1 cellular context compared by ENCODE assay signal in genomic region chr3:133733226-133733625, GRCh38.
TF ChIP-seq lines count a peak whose summit lies in the region.

No MANE protein-coding gene starts in this region.

TF ChIP-seq in HepG2, 621 proteins besides CTCF, POLR2A, EP300 and RAD21 (continued from another document and continues in another):
- TF ChIP-seq ZNF407 (CRISPR knock-in tag; IDR thresholded peaks at IDR 0.05; ENCODE audit: not compliant biosample characterization) (no peak), ZKSCAN8 (CRISPR knock-in tag; IDR thresholded peaks at IDR 0.05; ENCODE audit: borderline replicate concordance) (peak; percentile 70; the same call in 1 of the 2 replicates), SSRP1 (CRISPR knock-in tag; IDR thresholded peaks at IDR 0.05) (no peak), ONECUT2 (CRISPR knock-in tag; IDR thresholded peaks at IDR 0.05) (no peak), RBAK (CRISPR knock-in tag; IDR thresholded peaks at IDR 0.05) (0 out of 2 replicates have a peak, but pooled peaks have one; percentile 50), HOXA7 (CRISPR knock-in tag; IDR thresholded peaks at IDR 0.05) (no peak), ISL2 (CRISPR knock-in tag; IDR thresholded peaks at IDR 0.05) (peak; percentile 78), ZMYM2 (CRISPR knock-in tag; IDR thresholded peaks at IDR 0.05) (peak; percentile 74; the same call in 1 of the 2 replicates), MAFF (IDR thresholded peaks at IDR 0.05; ENCODE audit: low read depth, low read length) (peak; percentile 13; the same call in 1 of the 2 replicates), BCL6 (CRISPR knock-in tag; IDR thresholded peaks at IDR 0.05) (peak; percentile 93), ZNF704 (CRISPR knock-in tag; IDR thresholded peaks at IDR 0.05; ENCODE audit: borderline replicate concordance) (no peak), MLLT10 (CRISPR knock-in tag; IDR thresholded peaks at IDR 0.05) (no peak), ELF3 (CRISPR knock-in tag; IDR thresholded peaks at IDR 0.05) (peak; percentile 91), ATM (IDR thresholded peaks at IDR 0.05; ENCODE audit: borderline replicate concordance) (no peak), RXRA (CRISPR knock-in tag; IDR thresholded peaks at IDR 0.05) (peak; percentile 96), ZKSCAN5 (CRISPR knock-in tag; IDR thresholded peaks at IDR 0.05) (no peak), ZNF331 (CRISPR knock-in tag; IDR thresholded peaks at IDR 0.05) (peak; percentile 73; the same call in 1 of the 2 replicates), ZBTB3 (CRISPR knock-in tag; IDR thresholded peaks at IDR 0.05; ENCODE audit: borderline replicate concordance, low read depth) (no peak), ARID2 (CRISPR knock-in tag; IDR thresholded peaks at IDR 0.05; ENCODE audit: borderline replicate concordance) (no peak), NFKBIZ (CRISPR knock-in tag; IDR thresholded peaks at IDR 0.05) (no peak), ZNF3 (CRISPR knock-in tag; IDR thresholded peaks at IDR 0.05) (no peak), ZNF431 (CRISPR knock-in tag; IDR thresholded peaks at IDR 0.05; ENCODE audit: borderline replicate concordance, low read depth) (no peak), NPAS2 (CRISPR knock-in tag; IDR thresholded peaks at IDR 0.05; ENCODE audit: borderline replicate concordance) (no peak), SP1 (IDR thresholded peaks at IDR 0.05) (no peak), SP1 (CRISPR knock-in tag; IDR thresholded peaks at IDR 0.05) (no peak), TSC22D2 (CRISPR knock-in tag; IDR thresholded peaks at IDR 0.05; ENCODE audit: borderline replicate concordance) (no peak), YEATS4 (CRISPR knock-in tag; IDR thresholded peaks at IDR 0.05; ENCODE audit: borderline replicate concordance) (no peak), ZNF160 (CRISPR knock-in tag; IDR thresholded peaks at IDR 0.05) (no peak), ZNF180 (CRISPR knock-in tag; IDR thresholded peaks at IDR 0.05; ENCODE audit: borderline replicate concordance, low read depth) (no peak), ZNF343 (CRISPR knock-in tag; IDR thresholded peaks at IDR 0.05) (no peak), ZNF513 (CRISPR knock-in tag; conservative IDR thresholded peaks at IDR 0.05) (no peak), ZBTB20 (CRISPR knock-in tag; IDR thresholded peaks at IDR 0.05; ENCODE audit: borderline replicate concordance, low read depth) (peak; percentile 51; the same call in 1 of the 2 replicates), DMAP1 (CRISPR knock-in tag; IDR thresholded peaks at IDR 0.05) (no peak), ZSCAN29 (CRISPR knock-in tag; conservative IDR thresholded peaks at IDR 0.05) (peak; percentile 57; the same call in 1 of the 2 replicates), RFX3 (CRISPR knock-in tag; IDR thresholded peaks at IDR 0.05) (no peak; the same call in 1 of the 2 replicates), ZNF256 (CRISPR knock-in tag; conservative IDR thresholded peaks at IDR 0.05) (no peak), ZNF264 (CRISPR knock-in tag; IDR thresholded peaks at IDR 0.05) (no peak), ZNF563 (CRISPR knock-in tag; IDR thresholded peaks at IDR 0.05) (no peak), KAT7 (CRISPR knock-in tag; IDR thresholded peaks at IDR 0.05; ENCODE audit: borderline replicate concordance) (no peak), ZNF709 (CRISPR knock-in tag; IDR thresholded peaks at IDR 0.05) (no peak), AGO1 (IDR thresholded peaks at IDR 0.05; ENCODE audit: low read depth, low read length, poor library complexity, severe bottlenecking) (no peak), ASH2L (IDR thresholded peaks at IDR 0.05; ENCODE audit: insufficient read length, low read depth, low read length) (peak; percentile 19), IKZF1 (IDR thresholded peaks at IDR 0.05) (no peak)
- TF ChIP-seq, protein P1, sequence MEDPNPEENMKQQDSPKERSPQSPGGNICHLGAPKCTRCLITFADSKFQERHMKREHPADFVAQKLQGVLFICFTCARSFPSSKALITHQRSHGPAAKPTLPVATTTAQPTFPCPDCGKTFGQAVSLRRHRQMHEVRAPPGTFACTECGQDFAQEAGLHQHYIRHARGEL (CRISPR knock-in tag; IDR thresholded peaks at IDR 0.05) = no peak
- TF ChIP-seq, protein P2, sequence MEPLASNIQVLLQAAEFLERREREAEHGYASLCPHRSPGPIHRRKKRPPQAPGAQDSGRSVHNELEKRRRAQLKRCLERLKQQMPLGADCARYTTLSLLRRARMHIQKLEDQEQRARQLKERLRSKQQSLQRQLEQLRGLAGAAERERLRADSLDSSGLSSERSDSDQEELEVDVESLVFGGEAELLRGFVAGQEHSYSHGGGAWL (CRISPR knock-in tag; IDR thresholded peaks at IDR 0.05) = no peak
- TF ChIP-seq, protein P3, sequence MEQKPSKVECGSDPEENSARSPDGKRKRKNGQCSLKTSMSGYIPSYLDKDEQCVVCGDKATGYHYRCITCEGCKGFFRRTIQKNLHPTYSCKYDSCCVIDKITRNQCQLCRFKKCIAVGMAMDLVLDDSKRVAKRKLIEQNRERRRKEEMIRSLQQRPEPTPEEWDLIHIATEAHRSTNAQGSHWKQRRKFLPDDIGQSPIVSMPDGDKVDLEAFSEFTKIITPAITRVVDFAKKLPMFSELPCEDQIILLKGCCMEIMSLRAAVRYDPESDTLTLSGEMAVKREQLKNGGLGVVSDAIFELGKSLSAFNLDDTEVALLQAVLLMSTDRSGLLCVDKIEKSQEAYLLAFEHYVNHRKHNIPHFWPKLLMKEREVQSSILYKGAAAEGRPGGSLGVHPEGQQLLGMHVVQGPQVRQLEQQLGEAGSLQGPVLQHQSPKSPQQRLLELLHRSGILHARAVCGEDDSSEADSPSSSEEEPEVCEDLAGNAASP (CRISPR knock-in tag; IDR thresholded peaks at IDR 0.05; ENCODE audit: borderline replicate concordance) = peak; percentile 78; the same call in 1 of the 2 replicates
- TF ChIP-seq, protein P4, sequence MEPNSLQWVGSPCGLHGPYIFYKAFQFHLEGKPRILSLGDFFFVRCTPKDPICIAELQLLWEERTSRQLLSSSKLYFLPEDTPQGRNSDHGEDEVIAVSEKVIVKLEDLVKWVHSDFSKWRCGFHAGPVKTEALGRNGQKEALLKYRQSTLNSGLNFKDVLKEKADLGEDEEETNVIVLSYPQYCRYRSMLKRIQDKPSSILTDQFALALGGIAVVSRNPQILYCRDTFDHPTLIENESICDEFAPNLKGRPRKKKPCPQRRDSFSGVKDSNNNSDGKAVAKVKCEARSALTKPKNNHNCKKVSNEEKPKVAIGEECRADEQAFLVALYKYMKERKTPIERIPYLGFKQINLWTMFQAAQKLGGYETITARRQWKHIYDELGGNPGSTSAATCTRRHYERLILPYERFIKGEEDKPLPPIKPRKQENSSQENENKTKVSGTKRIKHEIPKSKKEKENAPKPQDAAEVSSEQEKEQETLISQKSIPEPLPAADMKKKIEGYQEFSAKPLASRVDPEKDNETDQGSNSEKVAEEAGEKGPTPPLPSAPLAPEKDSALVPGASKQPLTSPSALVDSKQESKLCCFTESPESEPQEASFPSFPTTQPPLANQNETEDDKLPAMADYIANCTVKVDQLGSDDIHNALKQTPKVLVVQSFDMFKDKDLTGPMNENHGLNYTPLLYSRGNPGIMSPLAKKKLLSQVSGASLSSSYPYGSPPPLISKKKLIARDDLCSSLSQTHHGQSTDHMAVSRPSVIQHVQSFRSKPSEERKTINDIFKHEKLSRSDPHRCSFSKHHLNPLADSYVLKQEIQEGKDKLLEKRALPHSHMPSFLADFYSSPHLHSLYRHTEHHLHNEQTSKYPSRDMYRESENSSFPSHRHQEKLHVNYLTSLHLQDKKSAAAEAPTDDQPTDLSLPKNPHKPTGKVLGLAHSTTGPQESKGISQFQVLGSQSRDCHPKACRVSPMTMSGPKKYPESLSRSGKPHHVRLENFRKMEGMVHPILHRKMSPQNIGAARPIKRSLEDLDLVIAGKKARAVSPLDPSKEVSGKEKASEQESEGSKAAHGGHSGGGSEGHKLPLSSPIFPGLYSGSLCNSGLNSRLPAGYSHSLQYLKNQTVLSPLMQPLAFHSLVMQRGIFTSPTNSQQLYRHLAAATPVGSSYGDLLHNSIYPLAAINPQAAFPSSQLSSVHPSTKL (CRISPR knock-in tag; IDR thresholded peaks at IDR 0.05) = peak; percentile 97
- TF ChIP-seq, protein P5, sequence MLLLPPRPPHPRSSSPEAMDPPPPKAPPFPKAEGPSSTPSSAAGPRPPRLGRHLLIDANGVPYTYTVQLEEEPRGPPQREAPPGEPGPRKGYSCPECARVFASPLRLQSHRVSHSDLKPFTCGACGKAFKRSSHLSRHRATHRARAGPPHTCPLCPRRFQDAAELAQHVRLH (CRISPR knock-in tag; IDR thresholded peaks at IDR 0.05; ENCODE audit: borderline replicate concordance, low read depth) = no peak; the same call in 1 of the 2 replicates
- TF ChIP-seq, protein P6, sequence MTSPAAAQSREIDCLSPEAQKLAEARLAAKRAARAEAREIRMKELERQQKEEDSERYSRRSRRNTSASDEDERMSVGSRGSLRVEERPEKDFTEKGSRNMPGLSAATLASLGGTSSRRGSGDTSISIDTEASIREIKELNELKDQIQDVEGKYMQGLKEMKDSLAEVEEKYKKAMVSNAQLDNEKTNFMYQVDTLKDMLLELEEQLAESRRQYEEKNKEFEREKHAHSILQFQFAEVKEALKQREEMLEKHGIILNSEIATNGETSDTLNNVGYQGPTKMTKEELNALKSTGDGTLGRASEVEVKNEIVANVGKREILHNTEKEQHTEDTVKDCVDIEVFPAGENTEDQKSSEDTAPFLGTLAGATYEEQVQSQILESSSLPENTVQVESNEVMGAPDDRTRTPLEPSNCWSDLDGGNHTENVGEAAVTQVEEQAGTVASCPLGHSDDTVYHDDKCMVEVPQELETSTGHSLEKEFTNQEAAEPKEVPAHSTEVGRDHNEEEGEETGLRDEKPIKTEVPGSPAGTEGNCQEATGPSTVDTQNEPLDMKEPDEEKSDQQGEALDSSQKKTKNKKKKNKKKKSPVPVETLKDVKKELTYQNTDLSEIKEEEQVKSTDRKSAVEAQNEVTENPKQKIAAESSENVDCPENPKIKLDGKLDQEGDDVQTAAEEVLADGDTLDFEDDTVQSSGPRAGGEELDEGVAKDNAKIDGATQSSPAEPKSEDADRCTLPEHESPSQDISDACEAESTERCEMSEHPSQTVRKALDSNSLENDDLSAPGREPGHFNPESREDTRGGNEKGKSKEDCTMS (CRISPR knock-in tag; conservative IDR thresholded peaks at IDR 0.05) = no peak
